Comparison of ENCODE assay signal across 16 cellular contexts in the genomic region with DNA sequence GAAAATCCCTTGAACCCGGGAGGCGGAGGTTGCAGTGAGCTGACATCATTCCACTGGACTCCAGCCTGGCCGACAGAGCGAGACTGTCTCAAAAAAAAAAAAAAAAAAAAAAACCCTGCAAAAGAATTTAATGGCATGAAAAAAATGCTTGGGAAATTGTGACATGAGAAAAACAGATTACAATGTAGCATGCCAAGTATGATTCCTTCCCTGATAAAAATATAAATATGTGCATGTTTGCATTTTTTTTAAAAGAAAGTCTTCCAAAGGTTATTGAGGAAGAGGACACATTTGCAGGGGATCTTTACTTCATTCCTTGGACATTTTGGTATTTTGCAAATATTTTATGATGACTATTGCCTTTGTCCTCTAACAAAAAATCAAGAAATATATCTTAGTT. TPM values are rescaled to one million over a fixed set of nuclear protein-coding genes. Genes with fewer than 3 reads are reported as not detected.
DNase-seq lines count a peak whose midpoint lies in the region; ATAC-seq and TF ChIP-seq lines count a peak whose summit lies in the region.
"Had no signal": no experiment of that assay in that cellular context is flagged by ENCODE, and none has a peak within 500 bp of the region (broad histone marks: within the 10 kb centered on the region; RNA-seq: fewer than 3 reads in every experiment).

No MANE protein-coding gene starts in this region.

- no peak for TF ChIP-seq CTCF in fibroblast of villous mesenchyme (IDR thresholded peaks at IDR 0.05; ENCODE audit: insufficient read depth, low read depth, low read length)

- no peak overlapping the region for H3K27ac Mint-ChIP-seq in activated naive CD4-positive, alpha-beta T cell treated with anti-CD3 and anti-CD28 coated beads for 36 hours

- peak; percentile 72 for DNase-seq in EH (ENCODE audit: low read depth)
- DNase-seq in fibroblast of villous mesenchyme (ENCODE audit: low read depth): peak; percentile 67
- no peak for DNase-seq in foreskin melanocyte
- no peak for DNase-seq in 8988T
- no peak for DNase-seq in activated naive CD4-positive, alpha-beta T cell treated with anti-CD3 and anti-CD28 coated beads for 36 hours
- DNase-seq: Karpas-422, MG63, NCI-H1092, NCI-H2081 treated with DMSO at 0.1 percent for 48 hours, NCI-H510A, NCI-H774, RPMI8226, SIG-M5 had no signal

- intact Hi-C loops in activated naive CD4-positive, alpha-beta T cell treated with anti-CD3 and anti-CD28 coated beads for 36 hours (cut with micrococcal nuclease): loop anchor here (5.0 kb wide), 2 partner anchors 143 to 192 kb away; partner anchors contain the start of gene TMEM147

- H3K4me3 Mint-ChIP-seq in activated naive CD4-positive, alpha-beta T cell treated with anti-CD3 and anti-CD28 coated beads for 36 hours: no peak overlapping the region

- H3K4me3 ChIP-seq in fibroblast of villous mesenchyme (ENCODE audit: low read depth, low read length): no peak overlapping the region
- H3K4me3 ChIP-seq: MG63 had no signal

- CTCF ChIA-PET in activated naive CD4-positive, alpha-beta T cell treated with anti-CD3 and anti-CD28 coated beads for 36 hours (lab: Charles Lee): interaction anchor here (1.1 to 1.8 kb wide), 4 partner anchors 23 to 130 kb away, joined by 3 to 7 read pairs (median 3); no protein-coding TSS in a partner anchor

- ATAC-seq in SK-N-SH treated with all-trans-retinoic acid at 6 μM for 48 hours: peak; percentile 15; the same call in 2 of the 3 replicates
- ATAC-seq in HG03469 (IDR thresholded peaks at IDR 0.05; ENCODE audit: unreplicated experiment): no peak

- no peaks in the 10 kb centered on the region for H3K27me3 Mint-ChIP-seq in activated naive CD4-positive, alpha-beta T cell treated with anti-CD3 and anti-CD28 coated beads for 36 hours (ENCODE audit: low read depth)

- peaks cover 8% of the 10 kb centered on the region for H3K4me1 Mint-ChIP-seq in activated naive CD4-positive, alpha-beta T cell treated with anti-CD3 and anti-CD28 coated beads for 36 hours (ENCODE audit: low read depth)

- H3K36me3 Mint-ChIP-seq in activated naive CD4-positive, alpha-beta T cell treated with anti-CD3 and anti-CD28 coated beads for 36 hours (ENCODE audit: low read depth): no peaks in the 10 kb centered on the region

- H3K9me3 Mint-ChIP-seq in activated naive CD4-positive, alpha-beta T cell treated with anti-CD3 and anti-CD28 coated beads for 36 hours: no peaks in the 10 kb centered on the region

TF ChIP-seq in SK-N-SH treated with all-trans-retinoic acid at 6 μM for 48 hours, 23 proteins besides CTCF, POLR2A, EP300 and RAD21:
- TF ChIP-seq ISL1 (CRISPR knock-in tag; IDR thresholded peaks at IDR 0.05) (0 out of 2 replicates have a peak, but pooled peaks have one; percentile 10), ZFP3 (CRISPR knock-in tag; IDR thresholded peaks at IDR 0.05) (no peak)
- TF ChIP-seq, protein P1, sequence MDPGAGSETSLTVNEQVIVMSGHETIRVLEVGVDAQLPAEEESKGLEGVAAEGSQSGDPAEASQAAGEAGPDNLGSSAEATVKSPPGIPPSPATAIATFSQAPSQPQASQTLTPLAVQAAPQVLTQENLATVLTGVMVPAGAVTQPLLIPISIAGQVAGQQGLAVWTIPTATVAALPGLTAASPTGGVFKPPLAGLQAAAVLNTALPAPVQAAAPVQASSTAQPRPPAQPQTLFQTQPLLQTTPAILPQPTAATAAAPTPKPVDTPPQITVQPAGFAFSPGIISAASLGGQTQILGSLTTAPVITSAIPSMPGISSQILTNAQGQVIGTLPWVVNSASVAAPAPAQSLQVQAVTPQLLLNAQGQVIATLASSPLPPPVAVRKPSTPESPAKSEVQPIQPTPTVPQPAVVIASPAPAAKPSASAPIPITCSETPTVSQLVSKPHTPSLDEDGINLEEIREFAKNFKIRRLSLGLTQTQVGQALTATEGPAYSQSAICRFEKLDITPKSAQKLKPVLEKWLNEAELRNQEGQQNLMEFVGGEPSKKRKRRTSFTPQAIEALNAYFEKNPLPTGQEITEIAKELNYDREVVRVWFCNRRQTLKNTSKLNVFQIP (CRISPR knock-in tag; IDR thresholded peaks at IDR 0.05; ENCODE audit: borderline replicate concordance, low read depth): no peak
TF ChIP-seq in SK-N-SH treated with all-trans-retinoic acid at 6 μM for 48 hours: peak in this region for 1.

RNA-seq across cellular contexts. Expression of gene ZBTB32, which starts 14.5 kb away (rescaled TPM):
- not detected in 2 replicates for total RNA-seq in fibroblast of villous mesenchyme
- 100 to 1,000 TPM; 174 to 181 TPM for total RNA-seq in activated naive CD4-positive, alpha-beta T cell treated with anti-CD3 and anti-CD28 coated beads for 36 hours
- total RNA-seq: H4 had no signal

RNA-seq across cellular contexts. Expression of gene UPK1A, which starts 23.5 kb away (rescaled TPM):
- total RNA-seq in fibroblast of villous mesenchyme: not detected in 2 replicates
- under 1 TPM in 1 of 2 experiments, not detected in 1; 0.21 TPM for total RNA-seq in activated naive CD4-positive, alpha-beta T cell treated with anti-CD3 and anti-CD28 coated beads for 36 hours
- total RNA-seq: H4 had no signal

RNA-seq across cellular contexts. Expression of gene KMT2B, which starts 28.0 kb away (rescaled TPM):
- 5.6 and 7.4 TPM in 2 replicates for total RNA-seq in fibroblast of villous mesenchyme
- 10 to 100 TPM; 62.0 to 65.8 TPM for total RNA-seq in activated naive CD4-positive, alpha-beta T cell treated with anti-CD3 and anti-CD28 coated beads for 36 hours

RNA-seq across cellular contexts. Expression of gene COX6B1, which starts 41.7 kb away (rescaled TPM):
- 165 and 215 TPM in 2 replicates for total RNA-seq in fibroblast of villous mesenchyme
- total RNA-seq in activated naive CD4-positive, alpha-beta T cell treated with anti-CD3 and anti-CD28 coated beads for 36 hours: 100 to 1,000 TPM; 499 to 512 TPM

RNA-seq across cellular contexts. Expression of gene ETV2, which starts 48.3 kb away (rescaled TPM):
- under 0.01 and 0.86 TPM in 2 replicates for total RNA-seq in fibroblast of villous mesenchyme
- under 1 TPM; 0.52 to 0.84 TPM for total RNA-seq in activated naive CD4-positive, alpha-beta T cell treated with anti-CD3 and anti-CD28 coated beads for 36 hours

Comparison
In these comparisons a context has a peak if more than half of its experiments do, and no peak if none do; other contexts are left out.
1. DNase-seq: peak in EH (single experiment) and fibroblast of villous mesenchyme (single experiment); none in foreskin melanocyte (single experiment), 8988T (single experiment) and activated naive CD4-positive, alpha-beta T cell treated with anti-CD3 and anti-CD28 coated beads for 36 hours (single experiment).
2. RNA of gene ZBTB32, which starts 14.5 kb away (total RNA-seq): 174 to 181 TPM in activated naive CD4-positive, alpha-beta T cell treated with anti-CD3 and anti-CD28 coated beads for 36 hours; not detected in fibroblast of villous mesenchyme; every median in the first group is over 100 times any median in the second.